ENCODE assay signal across 9 cellular contexts in the genomic region with DNA sequence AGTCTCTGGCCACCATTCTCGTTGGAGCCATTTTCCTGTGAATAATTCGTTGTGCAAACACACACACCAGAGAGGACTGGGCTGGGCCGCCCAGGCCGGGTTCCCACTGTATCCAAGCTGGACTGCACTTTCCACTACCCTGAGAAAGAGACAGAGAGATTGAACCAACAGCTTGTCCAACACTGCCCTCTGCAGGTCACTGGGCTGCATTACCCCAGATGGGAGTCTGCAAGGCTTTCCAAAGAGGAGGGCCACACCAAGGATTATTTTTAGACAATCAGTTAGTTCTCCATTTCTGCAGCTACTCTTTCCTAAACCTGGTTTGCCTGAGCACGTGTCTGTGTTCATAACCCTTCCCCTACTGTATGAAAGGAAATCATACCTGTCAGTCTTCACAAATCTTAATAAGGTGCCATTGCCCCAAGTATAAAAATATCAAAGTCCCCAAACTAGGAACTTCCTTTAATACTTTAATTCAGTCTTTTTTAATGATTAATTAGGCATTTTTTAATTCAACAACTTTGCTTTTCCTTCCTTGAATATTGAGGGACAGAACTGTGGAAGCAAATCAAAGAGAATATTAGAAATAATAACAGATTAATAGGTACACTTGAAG. TPM values are rescaled to one million over a fixed set of nuclear protein-coding genes. Genes with fewer than 3 reads are reported as not detected.
DNase-seq lines count a peak whose midpoint lies in the region; ATAC-seq and TF ChIP-seq lines count a peak whose summit lies in the region.
"Had no signal": no experiment of that assay in that cellular context is flagged by ENCODE, and none has a peak within 500 bp of the region (broad histone marks: within the 10 kb centered on the region; RNA-seq: fewer than 3 reads in every experiment).

No MANE protein-coding gene starts in this region.

- H3K36me3 ChIP-seq in HCT116 (ENCODE audit: control insufficient read depth in 1 of 2, insufficient read depth in 2 of 2, low read length in 2 of 2): no peaks in the 10 kb centered on the region
- H3K36me3 ChIP-seq in right atrium auricular region: no peaks in the 10 kb centered on the region

- ATAC-seq in HCT116 (peak; percentile 98), HG03378 (IDR thresholded peaks at IDR 0.05; ENCODE audit: unreplicated experiment) (no peak)

- no peaks in the 10 kb centered on the region for H4K20me1 ChIP-seq in HCT116 (ENCODE audit: insufficient read depth)

- TF ChIP-seq CTCF in HCT116 (IDR thresholded peaks at IDR 0.05 in 2 of 3, conservative IDR thresholded peaks at IDR 0.05 in 1 of 3; ENCODE audit: borderline replicate concordance in 1 of 3, insufficient read depth in 1 of 3, low read depth in 2 of 3, low read length in 2 of 3) (peak; percentile 94 to 97 (median 97)), right atrium auricular region (IDR thresholded peaks at IDR 0.05) (peak; percentile 81 to 98)

- H3K4me1 ChIP-seq in HCT116 (ENCODE audit: control insufficient read depth in 1 of 2, insufficient read depth in 2 of 2, low read length in 2 of 2) (peaks cover 11 to 14% of the 10 kb centered on the region in 2 experiments; a peak in 3 of 4 replicates), right atrium auricular region (peaks cover 0 to 36% of the 10 kb centered on the region in 2 donors)

- H3K4me3 ChIP-seq in HCT116 (replicated peaks in 1 of 2; ENCODE audit: low read depth in 1 of 2, low read length in 2 of 2): no peak overlapping the region
- no peak overlapping the region for H3K4me3 ChIP-seq in right atrium auricular region

- no peak for TF ChIP-seq POLR2A in HCT116 (IDR thresholded peaks at IDR 0.05; ENCODE audit: borderline replicate concordance, extremely low read depth, insufficient read depth, insufficient read length)

- no peaks in the 10 kb centered on the region for H3K79me2 ChIP-seq in HCT116 (ENCODE audit: insufficient read depth, low read length)

- TF ChIP-seq RAD21 in HCT116 (IDR thresholded peaks at IDR 0.05; ENCODE audit: low read depth): peak; percentile 100

- CTCF ChIA-PET in HCT116 (lab: Charles Lee): interaction anchor here (0.6 to 4.5 kb wide), 22 partner anchors 9 to 687 kb away, joined by 3 to 83 read pairs (median 4); no protein-coding TSS in a partner anchor

- H3K27ac ChIP-seq in HCT116 (ENCODE audit: low read depth, low read length) (no peak overlapping the region), right atrium auricular region (peak overlapping the region; percentile 82 to 85)
- H3K27ac ChIP-seq: epithelial cell of prostate had no signal

- peak overlapping the region; percentile 83 for H2AFZ ChIP-seq in HCT116 (ENCODE audit: low read depth, low read length, poor library complexity, severe bottlenecking)

- no peak overlapping the region for H3K9ac ChIP-seq in HCT116 (ENCODE audit: low read length)

- H3K27me3 ChIP-seq in HCT116 (ENCODE audit: insufficient read depth, low read length): no peaks in the 10 kb centered on the region
- H3K27me3 ChIP-seq in right atrium auricular region: no peaks in the 10 kb centered on the region

- DNase-seq in Daoy (ENCODE audit: low read depth) (peak; percentile 85), HCT116 (ENCODE audit: low read depth, low spot score) (peak; percentile 66), NCI-H1417 treated with DMSO at 0.1 percent for 48 hours (lab: John Stamatoyannopoulos, UW) (peak; percentile 2), T-helper 1 cell (peak; percentile 36 to 71 (median 58)), amniotic stem cell (lab: John Stamatoyannopoulos, UW) (peak; percentile 58), right atrium auricular region (ENCODE audit: low spot score) (peak; percentile 97), renal cortical epithelial cell (ENCODE audit: low read depth) (peak; percentile 66)

- H3K4me2 ChIP-seq in HCT116 (ENCODE audit: low read length): no peak overlapping the region

- H3K9me3 ChIP-seq in HCT116 (ENCODE audit: control insufficient read depth in 1 of 2, insufficient read depth in 1 of 2, low read depth in 1 of 2, low read length in 2 of 2): no peaks in the 10 kb centered on the region
- H3K9me3 ChIP-seq in right atrium auricular region: no peaks in the 10 kb centered on the region

- H3K9me2 ChIP-seq in HCT116 (ENCODE audit: insufficient read depth): no peaks in the 10 kb centered on the region

- no TSS peak for BruUV-seq in HCT116 (replicated peaks; lab: Mats Ljungman, UMichigan)

- intact Hi-C loops in HCT116 (cut with micrococcal nuclease): loop anchor here (1.0 to 5.0 kb wide), 6 partner anchors 44 to 547 kb away; no protein-coding TSS in a partner anchor

- POLR2A ChIA-PET in HCT116 (lab: Charles Lee): interaction anchor here (1.0 kb wide), 1 partner anchor 44 kb away, joined by 3 read pairs; no protein-coding TSS in a partner anchor

- RAD21 ChIA-PET in HCT116 (lab: Charles Lee; ENCODE audit: low non-redundant PET in 1 of 2, low total read pairs in 2 of 2, uncharacterized antibody in 2 of 2, unreplicated experiment in 2 of 2): interaction anchor here (0.6 to 3.9 kb wide), 9 partner anchors 14 to 547 kb away, joined by 3 to 25 read pairs (median 3); no protein-coding TSS in a partner anchor

TF ChIP-seq in HCT116, 20 proteins besides CTCF, POLR2A, EP300 and RAD21:
- no peak for TF ChIP-seq ZFX (IDR thresholded peaks at IDR 0.05)
- TF ChIP-seq, protein P1, sequence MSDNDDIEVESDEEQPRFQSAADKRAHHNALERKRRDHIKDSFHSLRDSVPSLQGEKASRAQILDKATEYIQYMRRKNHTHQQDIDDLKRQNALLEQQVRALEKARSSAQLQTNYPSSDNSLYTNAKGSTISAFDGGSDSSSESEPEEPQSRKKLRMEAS (IDR thresholded peaks at IDR 0.05): 0 out of 2 replicates have a peak, but pooled peaks have one; percentile 18
- peak; percentile 16; the same call in 1 of the 2 replicates for TF ChIP-seq SP1 (IDR thresholded peaks at IDR 0.05; ENCODE audit: low read depth)
- TF ChIP-seq CEBPB (IDR thresholded peaks at IDR 0.05; ENCODE audit: low read depth): no peak
- 0 out of 2 replicates have a peak, but pooled peaks have one; percentile 76 for TF ChIP-seq CBX3 (IDR thresholded peaks at IDR 0.05; ENCODE audit: low read depth)
- no peak for TF ChIP-seq TCF7L2 (IDR thresholded peaks at IDR 0.05; ENCODE audit: borderline replicate concordance, extremely low read depth, insufficient read depth, insufficient read length)
TF ChIP-seq in HCT116: peak in this region for 3.

RNA-seq across cellular contexts. Expression of a gene that starts 13.3 kb away (rescaled TPM):
- 0.33 and 0.63 TPM in 2 replicates for total RNA-seq in Daoy (2014; rRNA removed; shearing (Covaris generic))
- total RNA-seq in HCT116 (2021; ENCODE audit: unreplicated experiment) (not detected), right atrium auricular region (10 to 100 TPM; 35.3 to 47.9 TPM), renal cortical epithelial cell (0.15 and 1.7 TPM in 2 replicates)
- 0.07 and 0.33 TPM in 2 replicates for polyA plus RNA-seq in HCT116 (2012)

Comparison
In these comparisons a context has a peak if more than half of its experiments do, and no peak if none do; other contexts are left out.
1. DNase-seq: peak in every context shown above with its lines; median percentile 97 in right atrium auricular region; 85 in Daoy; 66 in HCT116; 66 in renal cortical epithelial cell; 58 in T-helper 1 cell; 58 in amniotic stem cell; 2 in NCI-H1417 treated with DMSO at 0.1 percent for 48 hours.
2. RNA of a gene that starts 13.3 kb away (total RNA-seq): 35.3 to 47.9 TPM in right atrium auricular region; 0.33 to 0.63 TPM in Daoy, 0.15 to 1.7 TPM in renal cortical epithelial cell and not detected in HCT116 (single experiment); every median in the first group is over 10 times any median in the second.